In genomic region chr5:17314907-17315471, GRCh38 we compare ENCODE assay signal across 10 cellular contexts.
DNase-seq lines count a peak whose midpoint lies in the region; ATAC-seq and TF ChIP-seq lines count a peak whose summit lies in the region.
"Had no signal": no experiment of that assay in that cellular context is flagged by ENCODE, and none has a peak within 500 bp of the region (broad histone marks: within the 10 kb centered on the region; RNA-seq: fewer than 3 reads in every experiment).

No MANE protein-coding gene starts in this region.

- no peak overlapping the region for H3K27ac Mint-ChIP-seq in T-helper 2 cell treated with Interferon-gamma antibody and Interleukin-4, amounts not matched to agents 5 μg/mL and 100 μg/mL, for 36 hours

- POLR2A ChIA-PET in HEK293 (lab: Yijun Ruan, JAX): interaction anchor here (1.5 to 2.1 kb wide), 3 partner anchors 9 to 98 kb away, joined by 7 to 9 read pairs (median 7); partner anchors contain the start of gene BASP1

- H3K27me3 ChIP-seq in spleen (replicated peaks in 1 of 7): no peaks in the 10 kb centered on the region

- CTCF ChIA-PET in HEK293 (lab: Yijun Ruan, JAX): interaction anchor here (0.6 kb wide), 3 partner anchors 25 to 1020 kb away, joined by 3 to 5 read pairs (median 4); no protein-coding TSS in a partner anchor

- H3K4me1 Mint-ChIP-seq in T-helper 2 cell treated with Interferon-gamma antibody and Interleukin-4, amounts not matched to agents 5 μg/mL and 100 μg/mL, for 36 hours (ENCODE audit: low read depth): no peaks in the 10 kb centered on the region

- no peak overlapping the region for H3K4me3 Mint-ChIP-seq in T-helper 2 cell treated with Interferon-gamma antibody and Interleukin-4, amounts not matched to agents 5 μg/mL and 100 μg/mL, for 36 hours

- H3K4me1 ChIP-seq in HEK293 (ENCODE audit: control insufficient read depth, insufficient read depth, low read length): peaks cover 37% of the 10 kb centered on the region
- H3K4me1 ChIP-seq in spleen: peaks cover 6 to 52% (median 38%) of the 10 kb centered on the region in 6 donors

- DNase-seq in DMS79 treated with DMSO at 0.1 percent for 48 hours (lab: John Stamatoyannopoulos, UW) (peak; percentile 69), NCI-H2171 treated with DMSO at 0.1 percent for 48 hours (lab: John Stamatoyannopoulos, UW) (peak; percentile 99), fibroblast of peridontal ligament (ENCODE audit: extremely low read depth) (peak; percentile 51), spleen (no peak)
- no peak for DNase-seq in stimulated activated CD4-positive, alpha-beta T cell treated with anti-CD3 and anti-CD28 coated beads, Interleukin-4, amount 100 ng/mL, for 1 hour
- DNase-seq in T-helper 2 cell treated with Interferon-gamma antibody and Interleukin-4, amounts not matched to agents 5 μg/mL and 100 μg/mL, for 36 hours (ENCODE audit: low spot score): no peak
- DNase-seq: Right ventricle myocardium superior had no signal

- 57 to 61% (median 60%) methylated on average over 5 of the region's 5 CpGs for WGBS in spleen, 5 donors

- H3K4me3 ChIP-seq in HEK293 (ENCODE audit: low read depth, low read length): no peak overlapping the region
- no peak overlapping the region for H3K4me3 ChIP-seq in spleen
- H3K4me3 ChIP-seq: thoracic aorta had no signal

- TF ChIP-seq POLR2A in spleen (IDR thresholded peaks at IDR 0.05): no peak

- no peaks in the 10 kb centered on the region for H3K27me3 Mint-ChIP-seq in T-helper 2 cell treated with Interferon-gamma antibody and Interleukin-4, amounts not matched to agents 5 μg/mL and 100 μg/mL, for 36 hours (ENCODE audit: low read depth)

- H3K36me3 Mint-ChIP-seq in T-helper 2 cell treated with Interferon-gamma antibody and Interleukin-4, amounts not matched to agents 5 μg/mL and 100 μg/mL, for 36 hours (ENCODE audit: low read depth): no peaks in the 10 kb centered on the region

- H3K9me3 Mint-ChIP-seq in T-helper 2 cell treated with Interferon-gamma antibody and Interleukin-4, amounts not matched to agents 5 μg/mL and 100 μg/mL, for 36 hours: peaks cover 27% of the 10 kb centered on the region

- H3K27ac ChIP-seq in HEK293 (ENCODE audit: extremely low read depth, low read depth, low read length) (peak overlapping the region; percentile 66), spleen (no peak overlapping the region)
- H3K27ac ChIP-seq: thoracic aorta had no signal

- TF ChIP-seq CTCF in HEK293 (tag by site-specific recombination; IDR thresholded peaks at IDR 0.05) (no peak), spleen (IDR thresholded peaks at IDR 0.05 in 8 of 11, conservative IDR thresholded peaks at IDR 0.05 in 3 of 11) (no peak)

- H3K36me3 ChIP-seq in HEK293 (ENCODE audit: control insufficient read depth in 2 of 2, insufficient read depth in 1 of 2, low read length in 2 of 2) (no peaks in the 10 kb centered on the region), spleen (no peaks in the 10 kb centered on the region)
- H3K36me3 ChIP-seq: thoracic aorta had no signal

- no peak for ATAC-seq in GM21515 (IDR thresholded peaks at IDR 0.05; ENCODE audit: unreplicated experiment)

- no peaks in the 10 kb centered on the region for H3K9me3 ChIP-seq in HEK293 (ENCODE audit: control insufficient read depth, insufficient read depth, low read depth, low read length)
- H3K9me3 ChIP-seq in spleen: peaks cover 0 to 7% (median 0%) of the 10 kb centered on the region in 8 donors
- H3K9me3 ChIP-seq: thoracic aorta had no signal

- intact Hi-C loops in spleen (cut with DNase I; ENCODE audit: low total_unique reads): no loop called here

TF ChIP-seq in HEK293, 187 proteins besides CTCF, POLR2A, EP300 and RAD21 (continues in another document):
- TF ChIP-seq PRDM4 (tag by site-specific recombination; IDR thresholded peaks at IDR 0.05) (peak; percentile 89), ZNF341 (tag by site-specific recombination; IDR thresholded peaks at IDR 0.05; ENCODE audit: low read depth) (no peak), ZNF629 (tag by site-specific recombination; IDR thresholded peaks at IDR 0.05) (peak; percentile 71), ZNF580 (tag by site-specific recombination; IDR thresholded peaks at IDR 0.05) (peak; percentile 32; the same call in 1 of the 2 replicates), ZBTB17 (tag by site-specific recombination; IDR thresholded peaks at IDR 0.05) (peak; percentile 68), ZBTB44 (tag by site-specific recombination; IDR thresholded peaks at IDR 0.05) (peak; percentile 6; the same call in 1 of the 2 replicates), HOXA7 (CRISPR knock-in tag; IDR thresholded peaks at IDR 0.05; ENCODE audit: borderline replicate concordance) (no peak), ZNF146 (tag by site-specific recombination; IDR thresholded peaks at IDR 0.05) (peak; percentile 46), ZNF571 (tag by site-specific recombination; IDR thresholded peaks at IDR 0.05) (no peak), IKZF3 (tag by site-specific recombination; IDR thresholded peaks at IDR 0.05) (peak; percentile 57), SP7 (tag by site-specific recombination; IDR thresholded peaks at IDR 0.05) (peak; percentile 76; the same call in 1 of the 2 replicates), ZNF558 (tag by site-specific recombination; IDR thresholded peaks at IDR 0.05) (no peak), ZNF692 (tag by site-specific recombination; IDR thresholded peaks at IDR 0.05) (0 out of 2 replicates have a peak, but pooled peaks have one; percentile 13), ZBTB49 (tag by site-specific recombination; IDR thresholded peaks at IDR 0.05; ENCODE audit: low read depth) (no peak)

Comparison
In these comparisons a context has a peak if more than half of its experiments do, and no peak if none do; other contexts are left out.
1. DNase-seq: peak in DMS79 treated with DMSO at 0.1 percent for 48 hours (single experiment), NCI-H2171 treated with DMSO at 0.1 percent for 48 hours (single experiment) and fibroblast of peridontal ligament (single experiment); none in spleen (single experiment), stimulated activated CD4-positive, alpha-beta T cell treated with anti-CD3 and anti-CD28 coated beads, Interleukin-4, amount 100 ng/mL, for 1 hour (single experiment) and T-helper 2 cell treated with Interferon-gamma antibody and Interleukin-4, amounts not matched to agents 5 μg/mL and 100 μg/mL, for 36 hours (single experiment).